In the genomic region with DNA sequence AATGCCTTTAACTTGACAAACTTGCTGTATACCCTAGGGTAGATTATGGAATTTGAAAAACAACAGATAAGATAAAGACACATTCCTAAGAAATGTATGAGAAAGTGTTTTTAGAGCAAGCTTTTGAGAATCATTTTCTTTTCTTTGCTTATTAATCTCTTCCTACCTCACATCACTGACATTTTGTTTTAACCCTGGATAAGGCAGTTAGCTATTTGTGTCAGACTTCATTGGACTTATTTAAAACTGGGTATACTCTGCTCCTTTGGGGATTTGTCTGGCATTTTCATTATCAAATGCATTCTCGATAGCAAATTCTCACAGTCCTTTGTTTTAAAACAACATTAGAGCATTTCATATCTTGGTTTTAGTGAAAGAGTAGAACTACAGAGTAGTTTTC, we compare ENCODE assay signal across 25 cellular contexts. TPM values are rescaled to one million over a fixed set of nuclear protein-coding genes. Genes with fewer than 3 reads are reported as not detected.
DNase-seq lines count a peak whose midpoint lies in the region; ATAC-seq, FAIRE-seq and TF ChIP-seq lines count a peak whose summit lies in the region.
"Had no signal": no experiment of that assay in that cellular context is flagged by ENCODE, and none has a peak within 500 bp of the region (broad histone marks: within the 10 kb centered on the region; RNA-seq: fewer than 3 reads in every experiment).

No MANE protein-coding gene starts in this region.

- no peak overlapping the region for H2AK5ac ChIP-seq in mesenchymal stem cell (ENCODE audit: low read length, severe bottlenecking)

- peaks cover 89% of the 10 kb centered on the region for H3K79me2 ChIP-seq in ACC112 (ENCODE audit: control insufficient read depth, insufficient read depth, low read length, unreplicated experiment)

- H3K18ac ChIP-seq in mesenchymal stem cell (ENCODE audit: low read depth in 1 of 2, low read length in 2 of 2), result no peak overlapping the region

- no peak overlapping the region for H2BK120ac ChIP-seq in mesenchymal stem cell (ENCODE audit: low read depth, low read length)

- DNase-seq in H54 (ENCODE audit: insufficient read length, low spot score) (no peak), brain microvascular endothelial cell (no peak), mesenchymal stem cell (no peak), epidermal melanocyte (ENCODE audit: insufficient read length, low spot score) (no peak), NCI-H774 (lab: John Stamatoyannopoulos, UW) (no peak), NCI-H1436 treated with DMSO at 0.1 percent for 48 hours (lab: John Stamatoyannopoulos, UW) (no peak)
- DNase-seq: ACHN; activated CD4-positive, CD25-positive, alpha-beta regulatory T cell treated with anti-CD3 and anti-CD28 coated beads, Interleukin-2, amount 50 U/mL, for 72 hours; activated naive CD4-positive, alpha-beta T cell treated with anti-CD3 and anti-CD28 coated beads, Interleukin-2, amount 10 ng/mL, durations not matched to agents 7 days and 5 days; activated T-cell treated with anti-CD3 and anti-CD28 coated beads, Interleukin-2, amount 50 U/mL, for 1 hour; C1 segment of cervical spinal cord; DMS 273 treated with DMSO at 0.1 percent for 48 hours; HCEC 1CT; kidney glomerular epithelial cell; naive B cell; NCI-H1694; NCI-H2171; substantia nigra had no signal

- no peak overlapping the region for H2BK5ac ChIP-seq in mesenchymal stem cell (ENCODE audit: low read depth, low read length, poor library complexity, severe bottlenecking)

- ATAC-seq in HG03039 (IDR thresholded peaks at IDR 0.05; ENCODE audit: unreplicated experiment), result no peak

- H3K79me1 ChIP-seq in mesenchymal stem cell (replicated peaks; ENCODE audit: low read length, poor library complexity, severe bottlenecking), result peaks cover 16% of the 10 kb centered on the region

- H3K36me3 ChIP-seq in ACC112 (ENCODE audit: insufficient read depth, low read length) (no peaks in the 10 kb centered on the region), brain microvascular endothelial cell (replicated peaks) (no peaks in the 10 kb centered on the region), mesenchymal stem cell (ENCODE audit: control insufficient read depth in 1 of 2, insufficient read depth in 2 of 2, low read depth in 1 of 2, low read length in 2 of 2) (no peaks in the 10 kb centered on the region)

- FAIRE-seq in H54 (lab: Jason Lieb, UNC), result peak; percentile 36
- FAIRE-seq: colon, urothelium cell line had no signal

- no peak overlapping the region for H3K4ac ChIP-seq in mesenchymal stem cell (ENCODE audit: low read depth in 1 of 2, low read length in 2 of 2)

- no peaks in the 10 kb centered on the region for H3K9me3 ChIP-seq in mesenchymal stem cell (ENCODE audit: control insufficient read depth, low read length)

- H4K91ac ChIP-seq in mesenchymal stem cell (ENCODE audit: low read length), result no peak overlapping the region

- H3K27me3 ChIP-seq in ACC112 (ENCODE audit: insufficient read depth, low read length) (no peaks in the 10 kb centered on the region), brain microvascular endothelial cell (replicated peaks) (no peaks in the 10 kb centered on the region), mesenchymal stem cell (ENCODE audit: control insufficient read depth in 1 of 2, insufficient read depth in 1 of 2, low read length in 2 of 2) (no peaks in the 10 kb centered on the region)

- WGBS in mesenchymal stem cell, result no CpG with 5 or more reads among the region's 1 CpG

- H2AFZ ChIP-seq in ACC112 (ENCODE audit: low read length, unreplicated experiment) (no peak overlapping the region), mesenchymal stem cell (ENCODE audit: low read depth, low read length) (no peak overlapping the region)

- H3K27ac ChIP-seq in ACC112 (ENCODE audit: low read depth, low read length) (peak overlapping the region; percentile 51), brain microvascular endothelial cell (peak overlapping the region; percentile 72), mesenchymal stem cell (ENCODE audit: low read length, poor library complexity, severe bottlenecking) (no peak overlapping the region)
- H3K27ac ChIP-seq: KMS-11, RWPE1 had no signal

- TF ChIP-seq CTCF in brain microvascular endothelial cell (IDR thresholded peaks at IDR 0.05; ENCODE audit: low read depth, low read length, missing control alignments), result no peak

- in situ Hi-C loops in brain microvascular endothelial cell (cut with HindIII; ENCODE audit: low pct_ligation_motif_present, low sequenced_read_pairs), result no loop called here

- H3K14ac ChIP-seq in mesenchymal stem cell (ENCODE audit: low read length in 2 of 2), result no peak overlapping the region

- H3K4me3 ChIP-seq in ACC112 (ENCODE audit: low read depth, low read length), result peak overlapping the region; percentile 21
- H3K4me3 ChIP-seq in brain microvascular endothelial cell (ENCODE audit: low read depth, low read length), result no peak overlapping the region
- no peak overlapping the region for H3K4me3 ChIP-seq in mesenchymal stem cell (ENCODE audit: insufficient read depth in 1 of 2, low read depth in 1 of 2, low read length in 2 of 2)
- H3K4me3 ChIP-seq: SK-N-MC had no signal

- H3K4me1 ChIP-seq in ACC112 (ENCODE audit: control insufficient read depth, insufficient read depth, low read length, unreplicated experiment) (peaks cover 30% of the 10 kb centered on the region), mesenchymal stem cell (ENCODE audit: control insufficient read depth, insufficient read depth, low read depth, low read length) (peaks cover 1% of the 10 kb centered on the region)

- H2BK12ac ChIP-seq in mesenchymal stem cell (ENCODE audit: low read length in 2 of 2), result no peak overlapping the region

- H3K23ac ChIP-seq in mesenchymal stem cell (ENCODE audit: low read length in 2 of 2), result no peak overlapping the region

- no peak overlapping the region for H4K8ac ChIP-seq in mesenchymal stem cell (ENCODE audit: low read length)

- no peak overlapping the region for H3K4me2 ChIP-seq in mesenchymal stem cell (ENCODE audit: low read length, poor library complexity, severe bottlenecking)
- H3K4me2 ChIP-seq: KMS-11 had no signal

- H2BK15ac ChIP-seq in mesenchymal stem cell (ENCODE audit: low read depth, poor library complexity, severe bottlenecking), result no peak overlapping the region

- TF ChIP-seq POLR2A in H54 (IDR thresholded peaks at IDR 0.05; ENCODE audit: low read depth, low read length), result no peak

- H3K9ac ChIP-seq in mesenchymal stem cell (ENCODE audit: low read length), result peak overlapping the region; percentile 44
- H3K9ac ChIP-seq: KMS-11 had no signal

RNA-seq across cellular contexts. Expression of gene EML4, which starts 17.2 kb away (rescaled TPM):
- 24.9 TPM for polyA plus RNA-seq in mesenchymal stem cell (2013, experiment 1 of 2)
- polyA plus RNA-seq in mesenchymal stem cell (2013, experiment 2 of 2), result 24.4 TPM
